In the genomic region with DNA sequence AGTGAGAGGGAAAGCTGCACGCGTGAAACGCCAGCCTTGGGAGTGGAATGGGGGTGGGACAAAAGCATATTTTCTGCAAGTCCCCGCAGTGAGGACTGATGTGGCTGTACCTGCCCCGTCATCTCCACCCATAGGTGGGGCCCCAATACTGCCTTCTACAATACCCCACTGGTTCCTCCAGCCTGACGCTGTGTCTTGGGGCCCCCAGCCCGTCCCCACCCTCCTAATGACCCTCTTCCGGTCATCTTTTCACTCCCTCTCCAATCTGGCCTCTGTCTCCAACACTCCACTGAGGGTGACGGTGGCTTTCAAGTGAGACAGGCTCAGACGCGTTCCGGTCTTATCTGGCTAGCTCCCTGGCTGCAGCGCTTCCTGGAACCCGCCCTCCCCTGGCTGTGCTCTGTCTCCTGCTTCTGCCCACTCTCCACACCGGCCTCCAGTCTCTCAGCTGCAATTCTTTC, we compare ENCODE assay signal across 1 cellular context.
TF ChIP-seq lines count a peak whose summit lies in the region.

No MANE protein-coding gene starts in this region.

TF ChIP-seq in HepG2, 621 proteins besides CTCF, POLR2A, EP300 and RAD21 (continued from another document and continues in another):
- TF ChIP-seq, protein P1, sequence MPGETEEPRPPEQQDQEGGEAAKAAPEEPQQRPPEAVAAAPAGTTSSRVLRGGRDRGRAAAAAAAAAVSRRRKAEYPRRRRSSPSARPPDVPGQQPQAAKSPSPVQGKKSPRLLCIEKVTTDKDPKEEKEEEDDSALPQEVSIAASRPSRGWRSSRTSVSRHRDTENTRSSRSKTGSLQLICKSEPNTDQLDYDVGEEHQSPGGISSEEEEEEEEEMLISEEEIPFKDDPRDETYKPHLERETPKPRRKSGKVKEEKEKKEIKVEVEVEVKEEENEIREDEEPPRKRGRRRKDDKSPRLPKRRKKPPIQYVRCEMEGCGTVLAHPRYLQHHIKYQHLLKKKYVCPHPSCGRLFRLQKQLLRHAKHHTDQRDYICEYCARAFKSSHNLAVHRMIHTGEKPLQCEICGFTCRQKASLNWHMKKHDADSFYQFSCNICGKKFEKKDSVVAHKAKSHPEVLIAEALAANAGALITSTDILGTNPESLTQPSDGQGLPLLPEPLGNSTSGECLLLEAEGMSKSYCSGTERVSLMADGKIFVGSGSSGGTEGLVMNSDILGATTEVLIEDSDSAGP (CRISPR knock-in tag; IDR thresholded peaks at IDR 0.05; ENCODE audit: borderline replicate concordance): peak; percentile 43; the same call in 1 of the 2 replicates
- no peak for TF ChIP-seq CENPX (CRISPR knock-in tag; IDR thresholded peaks at IDR 0.05)
- TF ChIP-seq PATZ1 (CRISPR knock-in tag; IDR thresholded peaks at IDR 0.05): peak; percentile 53
- no peak for TF ChIP-seq SRF (IDR thresholded peaks at IDR 0.05; ENCODE audit: low read depth, low read length)
- no peak for TF ChIP-seq ZNF362 (CRISPR knock-in tag; IDR thresholded peaks at IDR 0.05; ENCODE audit: borderline replicate concordance)
- peak; percentile 35; the same call in 1 of the 2 replicates for TF ChIP-seq RXRA (CRISPR knock-in tag; IDR thresholded peaks at IDR 0.05)
- TF ChIP-seq YEATS2 (CRISPR knock-in tag; IDR thresholded peaks at IDR 0.05; ENCODE audit: borderline replicate concordance): no peak
- TF ChIP-seq PHF5A (CRISPR knock-in tag; IDR thresholded peaks at IDR 0.05; ENCODE audit: low read depth, unreplicated experiment): no peak
- peak; percentile 82; the same call in 1 of the 2 replicates for TF ChIP-seq ZNF292 (CRISPR knock-in tag; IDR thresholded peaks at IDR 0.05; ENCODE audit: borderline replicate concordance, low read depth)
- TF ChIP-seq SOX13 (IDR thresholded peaks at IDR 0.05): no peak
- TF ChIP-seq SOX13 (CRISPR knock-in tag; conservative IDR thresholded peaks at IDR 0.05 in 1 of 2, IDR thresholded peaks at IDR 0.05 in 1 of 2): peak in 1 of 2 experiments; percentile 11; a peak in 1 of 4 replicates
- 0 out of 2 replicates have a peak, but pooled peaks have one; percentile 33 for TF ChIP-seq KAT7 (CRISPR knock-in tag; IDR thresholded peaks at IDR 0.05; ENCODE audit: borderline replicate concordance)
- TF ChIP-seq KLF13 (CRISPR knock-in tag; IDR thresholded peaks at IDR 0.05): no peak
- TF ChIP-seq SOX5 (CRISPR knock-in tag; IDR thresholded peaks at IDR 0.05; ENCODE audit: borderline replicate concordance): 0 out of 2 replicates have a peak, but pooled peaks have one; percentile 21
- peak; percentile 73 for TF ChIP-seq SKIL (CRISPR knock-in tag; IDR thresholded peaks at IDR 0.05; ENCODE audit: borderline replicate concordance)
- TF ChIP-seq TFAP4 (IDR thresholded peaks at IDR 0.05; ENCODE audit: borderline replicate concordance, low read depth): peak; percentile 16; the same call in 1 of the 2 replicates
- no peak for TF ChIP-seq TSC22D2 (CRISPR knock-in tag; IDR thresholded peaks at IDR 0.05; ENCODE audit: borderline replicate concordance)
- peak; percentile 22; the same call in 1 of the 2 replicates for TF ChIP-seq SALL1 (CRISPR knock-in tag; IDR thresholded peaks at IDR 0.05)
- TF ChIP-seq ELF3 (CRISPR knock-in tag; IDR thresholded peaks at IDR 0.05): peak; percentile 49; the same call in 1 of the 2 replicates
- no peak for TF ChIP-seq GRHL1 (CRISPR knock-in tag; conservative IDR thresholded peaks at IDR 0.05)
- TF ChIP-seq ARHGAP35 (CRISPR knock-in tag; IDR thresholded peaks at IDR 0.05; ENCODE audit: borderline replicate concordance): no peak
- 0 out of 2 replicates have a peak, but pooled peaks have one; percentile 38 for TF ChIP-seq ZBTB7B (CRISPR knock-in tag; IDR thresholded peaks at IDR 0.05)
- TF ChIP-seq ZNF549 (CRISPR knock-in tag; IDR thresholded peaks at IDR 0.05): no peak
- TF ChIP-seq TCF7 (IDR thresholded peaks at IDR 0.05; ENCODE audit: low read depth): peak; percentile 19; the same call in 1 of the 2 replicates
- no peak for TF ChIP-seq TGIF2 (CRISPR knock-in tag; IDR thresholded peaks at IDR 0.05)
- TF ChIP-seq POLR2AphosphoS2 (IDR thresholded peaks at IDR 0.05; ENCODE audit: low read depth, low read length): no peak
- 0 out of 2 replicates have a peak, but pooled peaks have one; percentile 39 for TF ChIP-seq ZNF746 (CRISPR knock-in tag; IDR thresholded peaks at IDR 0.05)
- no peak for TF ChIP-seq ZKSCAN5 (CRISPR knock-in tag; IDR thresholded peaks at IDR 0.05)
- TF ChIP-seq, protein P2, sequence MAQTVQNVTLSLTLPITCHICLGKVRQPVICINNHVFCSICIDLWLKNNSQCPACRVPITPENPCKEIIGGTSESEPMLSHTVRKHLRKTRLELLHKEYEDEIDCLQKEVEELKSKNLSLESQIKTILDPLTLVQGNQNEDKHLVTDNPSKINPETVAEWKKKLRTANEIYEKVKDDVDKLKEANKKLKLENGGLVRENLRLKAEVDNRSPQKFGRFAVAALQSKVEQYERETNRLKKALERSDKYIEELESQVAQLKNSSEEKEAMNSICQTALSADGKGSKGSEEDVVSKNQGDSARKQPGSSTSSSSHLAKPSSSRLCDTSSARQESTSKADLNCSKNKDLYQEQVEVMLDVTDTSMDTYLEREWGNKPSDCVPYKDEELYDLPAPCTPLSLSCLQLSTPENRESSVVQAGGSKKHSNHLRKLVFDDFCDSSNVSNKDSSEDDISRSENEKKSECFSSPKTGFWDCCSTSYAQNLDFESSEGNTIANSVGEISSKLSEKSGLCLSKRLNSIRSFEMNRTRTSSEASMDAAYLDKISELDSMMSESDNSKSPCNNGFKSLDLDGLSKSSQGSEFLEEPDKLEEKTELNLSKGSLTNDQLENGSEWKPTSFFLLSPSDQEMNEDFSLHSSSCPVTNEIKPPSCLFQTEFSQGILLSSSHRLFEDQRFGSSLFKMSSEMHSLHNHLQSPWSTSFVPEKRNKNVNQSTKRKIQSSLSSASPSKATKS (CRISPR knock-in tag; IDR thresholded peaks at IDR 0.05): no peak
- TF ChIP-seq SAP130 (CRISPR knock-in tag; IDR thresholded peaks at IDR 0.05; ENCODE audit: low read depth): peak; percentile 51
- TF ChIP-seq TP53 (CRISPR knock-in tag; conservative IDR thresholded peaks at IDR 0.05): no peak
- TF ChIP-seq CC2D1A (CRISPR knock-in tag; IDR thresholded peaks at IDR 0.05): no peak
- TF ChIP-seq GATAD1 (CRISPR knock-in tag; IDR thresholded peaks at IDR 0.05): 0 out of 2 replicates have a peak, but pooled peaks have one; percentile 19
- 0 out of 2 replicates have a peak, but pooled peaks have one; percentile 48 for TF ChIP-seq TBX2 (CRISPR knock-in tag; IDR thresholded peaks at IDR 0.05; ENCODE audit: borderline replicate concordance)
- TF ChIP-seq, protein P3, sequence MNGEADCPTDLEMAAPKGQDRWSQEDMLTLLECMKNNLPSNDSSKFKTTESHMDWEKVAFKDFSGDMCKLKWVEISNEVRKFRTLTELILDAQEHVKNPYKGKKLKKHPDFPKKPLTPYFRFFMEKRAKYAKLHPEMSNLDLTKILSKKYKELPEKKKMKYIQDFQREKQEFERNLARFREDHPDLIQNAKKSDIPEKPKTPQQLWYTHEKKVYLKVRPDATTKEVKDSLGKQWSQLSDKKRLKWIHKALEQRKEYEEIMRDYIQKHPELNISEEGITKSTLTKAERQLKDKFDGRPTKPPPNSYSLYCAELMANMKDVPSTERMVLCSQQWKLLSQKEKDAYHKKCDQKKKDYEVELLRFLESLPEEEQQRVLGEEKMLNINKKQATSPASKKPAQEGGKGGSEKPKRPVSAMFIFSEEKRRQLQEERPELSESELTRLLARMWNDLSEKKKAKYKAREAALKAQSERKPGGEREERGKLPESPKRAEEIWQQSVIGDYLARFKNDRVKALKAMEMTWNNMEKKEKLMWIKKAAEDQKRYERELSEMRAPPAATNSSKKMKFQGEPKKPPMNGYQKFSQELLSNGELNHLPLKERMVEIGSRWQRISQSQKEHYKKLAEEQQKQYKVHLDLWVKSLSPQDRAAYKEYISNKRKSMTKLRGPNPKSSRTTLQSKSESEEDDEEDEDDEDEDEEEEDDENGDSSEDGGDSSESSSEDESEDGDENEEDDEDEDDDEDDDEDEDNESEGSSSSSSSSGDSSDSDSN (CRISPR knock-in tag; IDR thresholded peaks at IDR 0.05): 0 out of 2 replicates have a peak, but pooled peaks have one; percentile 32
- TF ChIP-seq PITX1 (CRISPR knock-in tag; IDR thresholded peaks at IDR 0.05): peak; percentile 42; the same call in 1 of the 2 replicates
- peak; percentile 59 for TF ChIP-seq STAG1 (CRISPR knock-in tag; IDR thresholded peaks at IDR 0.05)
- peak; percentile 32; the same call in 1 of the 2 replicates for TF ChIP-seq PHF21A (CRISPR knock-in tag; IDR thresholded peaks at IDR 0.05)
- TF ChIP-seq, protein P4, sequence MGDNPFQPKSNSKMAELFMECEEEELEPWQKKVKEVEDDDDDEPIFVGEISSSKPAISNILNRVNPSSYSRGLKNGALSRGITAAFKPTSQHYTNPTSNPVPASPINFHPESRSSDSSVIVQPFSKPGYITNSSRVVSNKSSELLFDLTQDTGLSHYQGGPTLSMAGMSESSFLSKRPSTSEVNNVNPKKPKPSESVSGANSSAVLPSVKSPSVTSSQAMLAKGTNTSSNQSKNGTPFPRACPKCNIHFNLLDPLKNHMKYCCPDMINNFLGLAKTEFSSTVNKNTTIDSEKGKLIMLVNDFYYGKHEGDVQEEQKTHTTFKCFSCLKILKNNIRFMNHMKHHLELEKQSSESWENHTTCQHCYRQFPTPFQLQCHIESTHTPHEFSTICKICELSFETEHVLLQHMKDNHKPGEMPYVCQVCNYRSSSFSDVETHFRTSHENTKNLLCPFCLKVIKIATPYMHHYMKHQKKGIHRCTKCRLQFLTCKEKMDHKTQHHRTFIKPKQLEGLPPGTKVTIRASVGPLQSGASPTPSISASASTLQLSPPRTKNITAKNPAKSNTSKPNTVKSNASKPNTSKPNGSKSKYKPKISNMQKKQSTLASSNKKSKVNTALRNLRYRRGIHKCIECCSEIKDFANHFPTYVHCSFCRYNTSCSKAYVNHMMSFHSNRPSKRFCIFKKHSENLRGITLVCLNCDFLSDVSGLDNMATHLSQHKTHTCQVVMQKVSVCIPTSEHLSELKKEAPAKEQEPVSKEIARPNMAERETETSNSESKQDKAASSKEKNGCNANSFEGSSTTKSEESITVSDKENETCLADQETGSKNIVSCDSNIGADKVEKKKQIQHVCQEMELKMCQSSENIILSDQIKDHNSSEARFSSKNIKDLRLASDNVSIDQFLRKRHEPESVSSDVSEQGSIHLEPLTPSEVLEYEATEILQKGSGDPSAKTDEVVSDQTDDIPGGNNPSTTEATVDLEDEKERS (CRISPR knock-in tag; IDR thresholded peaks at IDR 0.05): no peak
